9 cellular contexts compared by ENCODE assay signal in the genomic region with DNA sequence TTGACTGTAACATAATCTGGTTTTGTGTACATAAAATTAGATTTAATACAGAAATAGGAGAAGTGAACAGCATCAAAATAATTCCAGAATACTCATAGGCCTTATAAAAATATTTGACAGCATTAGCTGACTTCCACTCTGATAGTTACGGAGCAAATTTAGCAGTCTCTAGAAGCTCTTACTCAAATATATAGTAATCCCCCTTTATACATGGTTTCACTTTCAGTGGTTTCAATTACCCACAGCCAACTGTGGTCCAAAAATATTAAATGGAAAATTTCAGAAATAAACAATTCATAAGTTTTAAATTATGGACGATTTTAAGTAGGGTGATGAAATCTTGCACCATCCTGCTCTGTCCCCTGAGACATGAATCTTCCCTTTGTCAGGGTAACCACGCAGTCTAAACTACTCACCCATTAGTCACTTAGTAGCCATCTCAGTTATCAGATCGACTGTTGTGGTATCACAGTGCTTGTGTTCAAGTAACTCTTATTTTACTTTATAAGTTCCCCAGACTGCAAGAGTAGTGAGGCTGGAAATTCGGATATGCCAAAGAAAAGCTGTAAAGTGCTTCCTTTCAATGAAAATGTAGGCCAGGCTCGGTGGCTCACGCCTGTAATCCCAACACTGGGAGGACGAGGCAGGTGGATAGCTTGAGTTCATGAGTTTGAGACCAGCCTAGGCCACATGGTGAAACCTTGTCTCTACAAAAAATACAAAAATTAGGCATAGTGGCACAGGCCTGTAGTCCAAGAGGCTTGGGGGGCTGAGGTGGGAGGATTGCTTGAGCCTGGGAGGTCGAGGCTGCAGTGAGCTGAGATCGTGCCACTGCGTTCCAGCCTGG. TPM values are rescaled to one million over a fixed set of nuclear protein-coding genes. Genes with fewer than 3 reads are reported as not detected.
DNase-seq lines count a peak whose midpoint lies in the region; ATAC-seq and TF ChIP-seq lines count a peak whose summit lies in the region.
"Had no signal": no experiment of that assay in that cellular context is flagged by ENCODE, and none has a peak within 500 bp of the region (broad histone marks: within the 10 kb centered on the region; RNA-seq: fewer than 3 reads in every experiment).

No MANE protein-coding gene starts in this region.

- H3K4me1 ChIP-seq in MM.1S (ENCODE audit: low read length): no peaks in the 10 kb centered on the region

- no peaks in the 10 kb centered on the region for H3F3A ChIP-seq in MM.1S (ENCODE audit: insufficient read depth, low read length)

- no peaks in the 10 kb centered on the region for H3K27me3 Mint-ChIP-seq in effector memory CD8-positive, alpha-beta T cell
- H3K27me3 Mint-ChIP-seq: naive B cell had no signal

- H3K9me3 ChIP-seq in MM.1S (replicated peaks; ENCODE audit: insufficient read depth, low read length): no peaks in the 10 kb centered on the region

- H3K4me3 Mint-ChIP-seq in effector memory CD8-positive, alpha-beta T cell: peak overlapping the region in 1 of 2 donors; percentile 44
- H3K4me3 Mint-ChIP-seq: naive B cell had no signal

- no peaks in the 10 kb centered on the region for H4K20me1 ChIP-seq in MM.1S (ENCODE audit: insufficient read depth, low read length)

- DNase-seq in BJ (ENCODE audit: low read depth) (peak; percentile 63), HK-2 (ENCODE audit: unreplicated experiment) (peak; percentile 3), epithelial cell of prostate (ENCODE audit: low read depth, low spot score) (peak; percentile 6), MM.1S (no peak), NCI-H1105 (lab: John Stamatoyannopoulos, UW) (no peak), T-helper 9 cell (no peak)
- DNase-seq in effector memory CD8-positive, alpha-beta T cell: no peak
- DNase-seq: naive B cell had no signal

- no peaks in the 10 kb centered on the region for H3K27me3 ChIP-seq in BJ (ENCODE audit: control insufficient read depth, insufficient read depth, low read length)
- H3K27me3 ChIP-seq in MM.1S (replicated peaks; ENCODE audit: insufficient read depth, low read length): no peaks in the 10 kb centered on the region

- no peak for TF ChIP-seq CTCF in BJ (IDR thresholded peaks at IDR 0.05; ENCODE audit: insufficient read depth, low read depth, low read length)
- no peak for TF ChIP-seq CTCF in MM.1S (IDR thresholded peaks at IDR 0.05; ENCODE audit: low read length)

- no peaks in the 10 kb centered on the region for H3K79me2 ChIP-seq in MM.1S (ENCODE audit: low read length)

- H3K27ac ChIP-seq in epithelial cell of prostate: peak overlapping the region; percentile 74
- H3K27ac ChIP-seq in MM.1S (ENCODE audit: low read length): no peak overlapping the region

- peak; percentile 63 for ATAC-seq in GM19467 (IDR thresholded peaks at IDR 0.05; ENCODE audit: unreplicated experiment)
- ATAC-seq in effector memory CD8-positive, alpha-beta T cell (replicated peaks): no peak

- H3K4me2 ChIP-seq in MM.1S (ENCODE audit: low read depth, low read length): no peak overlapping the region

- H3K9ac ChIP-seq in MM.1S (ENCODE audit: low read length): no peak overlapping the region

- POLR2A ChIA-PET in BJ (lab: Charles Lee): interaction anchor here (0.6 kb wide), 1 partner anchor 42 kb away, joined by 4 read pairs; no protein-coding TSS in a partner anchor

- H3K9me3 Mint-ChIP-seq in effector memory CD8-positive, alpha-beta T cell: no peaks in the 10 kb centered on the region

- CTCF ChIA-PET in BJ (lab: Yijun Ruan, JAX): interaction anchor here (1.3 kb wide), 1 partner anchor 68 kb away, joined by 3 read pairs; no protein-coding TSS in a partner anchor

- H3K4me1 Mint-ChIP-seq in effector memory CD8-positive, alpha-beta T cell (ENCODE audit: low read depth in 2 of 2): no peaks in the 10 kb centered on the region
- H3K4me1 Mint-ChIP-seq: naive B cell had no signal

- H3K9me2 ChIP-seq in MM.1S (replicated peaks; ENCODE audit: insufficient read depth, low read length): no peaks in the 10 kb centered on the region

- H3K36me3 ChIP-seq in BJ (ENCODE audit: control insufficient read depth, insufficient read depth, low read length) (no peaks in the 10 kb centered on the region), MM.1S (replicated peaks; ENCODE audit: insufficient read depth, low read length) (no peaks in the 10 kb centered on the region)

- H3K27ac Mint-ChIP-seq in effector memory CD8-positive, alpha-beta T cell: no peak overlapping the region
- H3K27ac Mint-ChIP-seq: naive B cell had no signal

- H3K36me3 Mint-ChIP-seq in effector memory CD8-positive, alpha-beta T cell (ENCODE audit: insufficient read depth): no peaks in the 10 kb centered on the region
- H3K36me3 Mint-ChIP-seq: naive B cell had no signal

- no peak overlapping the region for H2AFZ ChIP-seq in MM.1S (ENCODE audit: low read length)

- no peak overlapping the region for H3K4me3 ChIP-seq in BJ (ENCODE audit: low read depth, low read length)
- H3K4me3 ChIP-seq in MM.1S (ENCODE audit: low read length): no peak overlapping the region

RNA-seq across cellular contexts. Expression of a gene that starts 17.2 kb away (rescaled TPM):
- polyA plus RNA-seq in BJ (2011; rRNA removed): 0.16 and 0.18 TPM in 2 replicates
- 0.24 and 0.41 TPM in 2 replicates for polyA minus RNA-seq in BJ (2011; rRNA and poly(A)+ RNA removed)

RNA-seq across cellular contexts. Expression of a gene that starts 23.5 kb away (rescaled TPM):
- polyA plus RNA-seq in BJ (2011; rRNA removed): 7.3 and 9.1 TPM in 2 replicates
- 9.5 and 14.5 TPM in 2 replicates for polyA minus RNA-seq in BJ (2011; rRNA and poly(A)+ RNA removed)

Comparison
In these comparisons a context has a peak if more than half of its experiments do, and no peak if none do; other contexts are left out.
1. DNase-seq: peak in BJ (single experiment), HK-2 (single experiment) and epithelial cell of prostate (single experiment); none in MM.1S (single experiment), NCI-H1105 (single experiment), T-helper 9 cell (single experiment) and effector memory CD8-positive, alpha-beta T cell (0 of 3).